In genomic region chr3:16442730-16443129, GRCh38 we compare ENCODE assay signal across 21 cellular contexts.
A peak's percentile ranks its signal among the peaks of the same experiment; 100 is the strongest.
DNase-seq lines count a peak whose midpoint lies in the region; ATAC-seq and TF ChIP-seq lines count a peak whose summit lies in the region.
"Had no signal": no experiment of that assay in that cellular context is flagged by ENCODE, and none has a peak within 500 bp of the region (broad histone marks: within the 10 kb centered on the region; RNA-seq: fewer than 3 reads in every experiment).

No MANE protein-coding gene starts in this region.

- H3K4me3 Mint-ChIP-seq in central memory CD8-positive, alpha-beta T cell: no peak overlapping the region
- H3K4me3 Mint-ChIP-seq: CD4-positive, alpha-beta T cell; HFFc6; IgD-negative memory B cell had no signal

- DNase-seq in SK-N-SH: no peak
- no peak for DNase-seq in Karpas-422
- no peak for DNase-seq in central memory CD8-positive, alpha-beta T cell (ENCODE audit: low spot score in 2 of 2)
- no peak for DNase-seq in activated T-cell treated with anti-CD3 and anti-CD28 coated beads, Interleukin-2, amount 50 U/mL, for 1 hour
- DNase-seq in anterior cingulate cortex (lab: John Stamatoyannopoulos, UW): no peak
- no peak for DNase-seq in stimulated activated CD4-positive, alpha-beta T cell treated with anti-CD3 and anti-CD28 coated beads, Interleukin-4, amount 100 ng/mL, for 1 hour
- no peak for DNase-seq in adrenal gland
- DNase-seq: AML-193; Caco-2; CD4-positive, alpha-beta T cell; DMS79; GF-D8; GM23248; HCEC 1CT; HFFc6 had no signal

- H3K27ac Mint-ChIP-seq in central memory CD8-positive, alpha-beta T cell (ENCODE audit: low read depth): peak overlapping the region; percentile 42
- H3K27ac Mint-ChIP-seq: CD4-positive, alpha-beta T cell; HFFc6; IgD-negative memory B cell had no signal

- H3F3A ChIP-seq in SK-N-SH (replicated peaks; ENCODE audit: insufficient read depth): no peaks in the 10 kb centered on the region

- no peak overlapping the region for H3K4me2 ChIP-seq in SK-N-SH
- H3K4me2 ChIP-seq in Karpas-422 (ENCODE audit: low read depth, low read length, poor library complexity, severe bottlenecking): peak overlapping the region; percentile 62
- H3K4me2 ChIP-seq: A549 had no signal

- TF ChIP-seq CTCF in SK-N-SH (IDR thresholded peaks at IDR 0.05) (no peak), adrenal gland (IDR thresholded peaks at IDR 0.05) (no peak)

- H3K27ac ChIP-seq in SK-N-SH (ENCODE audit: low read depth in 2 of 2, low read length in 1 of 2): peak overlapping the region in 1 of 2 experiments; percentile 96; a peak in 2 of 4 replicates
- peak overlapping the region; percentile 99 for H3K27ac ChIP-seq in Karpas-422 (ENCODE audit: low read length)
- H3K27ac ChIP-seq in adrenal gland: no peak overlapping the region
- H3K27ac ChIP-seq: 22Rv1, A549, C4-2B, GM23248, HL-60 had no signal

- no peaks in the 10 kb centered on the region for H3K27me3 Mint-ChIP-seq in central memory CD8-positive, alpha-beta T cell
- H3K27me3 Mint-ChIP-seq: CD4-positive, alpha-beta T cell; IgD-negative memory B cell had no signal

- CTCF ChIA-PET in SK-N-SH (lab: Yijun Ruan, JAX): interaction anchor here (2.1 kb wide), 1 partner anchor 9 kb away, joined by 4 read pairs; no protein-coding TSS in a partner anchor

- no peaks in the 10 kb centered on the region for H3K36me3 ChIP-seq in SK-N-SH (replicated peaks in 1 of 2; ENCODE audit: control insufficient read depth in 1 of 2, insufficient read depth in 2 of 2, low read length in 1 of 2)
- peaks cover 48% of the 10 kb centered on the region for H3K36me3 ChIP-seq in Karpas-422 (ENCODE audit: insufficient read depth, low read length)
- H3K36me3 ChIP-seq in adrenal gland (replicated peaks in 1 of 2): no peaks in the 10 kb centered on the region

- POLR2A ChIA-PET in SK-N-SH (lab: Yijun Ruan, JAX): no interaction called here

- no peak for ATAC-seq in SK-N-SH treated with all-trans-retinoic acid at 6 μM for 48 hours
- ATAC-seq in central memory CD8-positive, alpha-beta T cell (replicated peaks; ENCODE audit: extremely low read depth, poor library complexity, severe bottlenecking): no peak
- ATAC-seq: A549 had no signal

- no peaks in the 10 kb centered on the region for H3K27me3 ChIP-seq in SK-N-SH (ENCODE audit: insufficient read depth)
- H3K27me3 ChIP-seq in Karpas-422 (ENCODE audit: low read length): no peaks in the 10 kb centered on the region
- H3K27me3 ChIP-seq in adrenal gland: no peaks in the 10 kb centered on the region

- H3K9me3 ChIP-seq in SK-N-SH (no peaks in the 10 kb centered on the region; the same call in 1 of the 2 replicates), Karpas-422 (ENCODE audit: low read length) (no peaks in the 10 kb centered on the region), adrenal gland (replicated peaks in 1 of 3) (no peaks in the 10 kb centered on the region)
- H3K9me3 ChIP-seq: A549, Caco-2 had no signal

- H3K36me3 Mint-ChIP-seq in central memory CD8-positive, alpha-beta T cell (ENCODE audit: insufficient read depth): peaks cover 2% of the 10 kb centered on the region

- no peaks in the 10 kb centered on the region for H3K9me2 ChIP-seq in SK-N-SH
- H3K9me2 ChIP-seq in Karpas-422 (replicated peaks; ENCODE audit: insufficient read depth, low read length): no peaks in the 10 kb centered on the region

- no peak overlapping the region for H2AFZ ChIP-seq in SK-N-SH (ENCODE audit: low read depth)
- no peak overlapping the region for H2AFZ ChIP-seq in Karpas-422 (ENCODE audit: low read length)
- H2AFZ ChIP-seq: GM23248 had no signal

- WGBS in SK-N-SH (ENCODE audit: low lambda C conversion rate): 94% methylated on average over 1 of the region's 1 CpG
- 94 to 98% (median 96%) methylated on average over 1 of the region's 1 CpG for WGBS in adrenal gland, 4 donors

- no peak for TF ChIP-seq RAD21 in SK-N-SH (IDR thresholded peaks at IDR 0.05; ENCODE audit: low read length)

- peaks cover 6 to 43% of the 10 kb centered on the region in 2 experiments; a peak in 3 of 4 replicates for H3K4me1 ChIP-seq in SK-N-SH (ENCODE audit: control insufficient read depth in 1 of 2, insufficient read depth in 2 of 2, low read depth in 1 of 2, low read length in 1 of 2)
- peaks cover 97% of the 10 kb centered on the region for H3K4me1 ChIP-seq in Karpas-422 (ENCODE audit: low read length)
- no peaks in the 10 kb centered on the region for H3K4me1 ChIP-seq in adrenal gland (replicated peaks in 1 of 2)
- H3K4me1 ChIP-seq: A549, Caco-2 had no signal

- H3K9me3 Mint-ChIP-seq in central memory CD8-positive, alpha-beta T cell: no peaks in the 10 kb centered on the region
- H3K9me3 Mint-ChIP-seq: CD4-positive, alpha-beta T cell; HFFc6 had no signal

- H3K4me3 ChIP-seq in SK-N-SH (ENCODE audit: low read depth in 2 of 2, low read length in 1 of 2) (no peak overlapping the region), Karpas-422 (ENCODE audit: low read length) (no peak overlapping the region), adrenal gland (no peak overlapping the region)
- H3K4me3 ChIP-seq: A549, GM23248 had no signal

- TF ChIP-seq EP300 in SK-N-SH (IDR thresholded peaks at IDR 0.05; ENCODE audit: borderline replicate concordance in 1 of 2, low read depth in 1 of 2, low read length in 1 of 2): no peak

- TF ChIP-seq POLR2A in adrenal gland (IDR thresholded peaks at IDR 0.05): no peak

- no peaks in the 10 kb centered on the region for H4K20me1 ChIP-seq in SK-N-SH (ENCODE audit: insufficient read depth)
- H4K20me1 ChIP-seq in Karpas-422 (ENCODE audit: insufficient read depth, low read depth, low read length): no peaks in the 10 kb centered on the region

- peaks cover 25% of the 10 kb centered on the region for H3K4me1 Mint-ChIP-seq in central memory CD8-positive, alpha-beta T cell

- intact Hi-C loops in adrenal gland (cut with DNase I): no loop called here

- H3K79me2 ChIP-seq in SK-N-SH (ENCODE audit: insufficient read depth) (peaks cover 18% of the 10 kb centered on the region; the same call in 1 of the 2 replicates), Karpas-422 (ENCODE audit: low read length) (peaks cover 88% of the 10 kb centered on the region)

- H3K9ac ChIP-seq in SK-N-SH (no peak overlapping the region), Karpas-422 (ENCODE audit: low read length) (peak overlapping the region; percentile 51)
- H3K9ac ChIP-seq: GM23248 had no signal

TF ChIP-seq in SK-N-SH treated with all-trans-retinoic acid at 6 μM for 48 hours, 23 proteins besides CTCF, POLR2A, EP300 and RAD21:
- no peak for TF ChIP-seq CREB5 (CRISPR knock-in tag; IDR thresholded peaks at IDR 0.05; ENCODE audit: low read depth)
- peak; percentile 93 for TF ChIP-seq ZNF8 (CRISPR knock-in tag; IDR thresholded peaks at IDR 0.05)
TF ChIP-seq in SK-N-SH treated with all-trans-retinoic acid at 6 μM for 48 hours: peak in this region for 1.

TF ChIP-seq in SK-N-SH, 30 proteins besides CTCF, POLR2A, EP300 and RAD21 (continues in another document):
- TF ChIP-seq YY1 (IDR thresholded peaks at IDR 0.05; ENCODE audit: low read depth): no peak
- TF ChIP-seq TCF12 (IDR thresholded peaks at IDR 0.05): no peak
- no peak for TF ChIP-seq USF1 (IDR thresholded peaks at IDR 0.05; ENCODE audit: borderline replicate concordance, low read depth)
- TF ChIP-seq FOXM1 (IDR thresholded peaks at IDR 0.05; ENCODE audit: low read depth): no peak
- TF ChIP-seq TAF1 (IDR thresholded peaks at IDR 0.05; ENCODE audit: borderline replicate concordance, low read depth, low read length): no peak
- no peak for TF ChIP-seq FOSL2 (IDR thresholded peaks at IDR 0.05; ENCODE audit: borderline replicate concordance, low read depth)
- no peak for TF ChIP-seq ELF1 (IDR thresholded peaks at IDR 0.05)
- TF ChIP-seq GATA2 (CRISPR knock-in tag; IDR thresholded peaks at IDR 0.05): no peak
- TF ChIP-seq RFX5 (IDR thresholded peaks at IDR 0.05; ENCODE audit: low read length): no peak
- no peak for TF ChIP-seq MAX (IDR thresholded peaks at IDR 0.05; ENCODE audit: low read depth)
- no peak for TF ChIP-seq USF2 (IDR thresholded peaks at IDR 0.05; ENCODE audit: borderline replicate concordance, low read depth, low read length)
- no peak for TF ChIP-seq GABPA (IDR thresholded peaks at IDR 0.05; ENCODE audit: low read depth)
- TF ChIP-seq TEAD4 (IDR thresholded peaks at IDR 0.05; ENCODE audit: borderline replicate concordance, insufficient read depth): no peak
